In genomic region chr19:23392706-23393105, GRCh38 we compare ENCODE assay signal across 1 cellular context.
TF ChIP-seq lines count a peak whose summit lies in the region.

No MANE protein-coding gene starts in this region.

TF ChIP-seq in GM23338, 12 proteins besides CTCF, POLR2A, EP300 and RAD21 (continued from another document):
- TF ChIP-seq, protein P1, sequence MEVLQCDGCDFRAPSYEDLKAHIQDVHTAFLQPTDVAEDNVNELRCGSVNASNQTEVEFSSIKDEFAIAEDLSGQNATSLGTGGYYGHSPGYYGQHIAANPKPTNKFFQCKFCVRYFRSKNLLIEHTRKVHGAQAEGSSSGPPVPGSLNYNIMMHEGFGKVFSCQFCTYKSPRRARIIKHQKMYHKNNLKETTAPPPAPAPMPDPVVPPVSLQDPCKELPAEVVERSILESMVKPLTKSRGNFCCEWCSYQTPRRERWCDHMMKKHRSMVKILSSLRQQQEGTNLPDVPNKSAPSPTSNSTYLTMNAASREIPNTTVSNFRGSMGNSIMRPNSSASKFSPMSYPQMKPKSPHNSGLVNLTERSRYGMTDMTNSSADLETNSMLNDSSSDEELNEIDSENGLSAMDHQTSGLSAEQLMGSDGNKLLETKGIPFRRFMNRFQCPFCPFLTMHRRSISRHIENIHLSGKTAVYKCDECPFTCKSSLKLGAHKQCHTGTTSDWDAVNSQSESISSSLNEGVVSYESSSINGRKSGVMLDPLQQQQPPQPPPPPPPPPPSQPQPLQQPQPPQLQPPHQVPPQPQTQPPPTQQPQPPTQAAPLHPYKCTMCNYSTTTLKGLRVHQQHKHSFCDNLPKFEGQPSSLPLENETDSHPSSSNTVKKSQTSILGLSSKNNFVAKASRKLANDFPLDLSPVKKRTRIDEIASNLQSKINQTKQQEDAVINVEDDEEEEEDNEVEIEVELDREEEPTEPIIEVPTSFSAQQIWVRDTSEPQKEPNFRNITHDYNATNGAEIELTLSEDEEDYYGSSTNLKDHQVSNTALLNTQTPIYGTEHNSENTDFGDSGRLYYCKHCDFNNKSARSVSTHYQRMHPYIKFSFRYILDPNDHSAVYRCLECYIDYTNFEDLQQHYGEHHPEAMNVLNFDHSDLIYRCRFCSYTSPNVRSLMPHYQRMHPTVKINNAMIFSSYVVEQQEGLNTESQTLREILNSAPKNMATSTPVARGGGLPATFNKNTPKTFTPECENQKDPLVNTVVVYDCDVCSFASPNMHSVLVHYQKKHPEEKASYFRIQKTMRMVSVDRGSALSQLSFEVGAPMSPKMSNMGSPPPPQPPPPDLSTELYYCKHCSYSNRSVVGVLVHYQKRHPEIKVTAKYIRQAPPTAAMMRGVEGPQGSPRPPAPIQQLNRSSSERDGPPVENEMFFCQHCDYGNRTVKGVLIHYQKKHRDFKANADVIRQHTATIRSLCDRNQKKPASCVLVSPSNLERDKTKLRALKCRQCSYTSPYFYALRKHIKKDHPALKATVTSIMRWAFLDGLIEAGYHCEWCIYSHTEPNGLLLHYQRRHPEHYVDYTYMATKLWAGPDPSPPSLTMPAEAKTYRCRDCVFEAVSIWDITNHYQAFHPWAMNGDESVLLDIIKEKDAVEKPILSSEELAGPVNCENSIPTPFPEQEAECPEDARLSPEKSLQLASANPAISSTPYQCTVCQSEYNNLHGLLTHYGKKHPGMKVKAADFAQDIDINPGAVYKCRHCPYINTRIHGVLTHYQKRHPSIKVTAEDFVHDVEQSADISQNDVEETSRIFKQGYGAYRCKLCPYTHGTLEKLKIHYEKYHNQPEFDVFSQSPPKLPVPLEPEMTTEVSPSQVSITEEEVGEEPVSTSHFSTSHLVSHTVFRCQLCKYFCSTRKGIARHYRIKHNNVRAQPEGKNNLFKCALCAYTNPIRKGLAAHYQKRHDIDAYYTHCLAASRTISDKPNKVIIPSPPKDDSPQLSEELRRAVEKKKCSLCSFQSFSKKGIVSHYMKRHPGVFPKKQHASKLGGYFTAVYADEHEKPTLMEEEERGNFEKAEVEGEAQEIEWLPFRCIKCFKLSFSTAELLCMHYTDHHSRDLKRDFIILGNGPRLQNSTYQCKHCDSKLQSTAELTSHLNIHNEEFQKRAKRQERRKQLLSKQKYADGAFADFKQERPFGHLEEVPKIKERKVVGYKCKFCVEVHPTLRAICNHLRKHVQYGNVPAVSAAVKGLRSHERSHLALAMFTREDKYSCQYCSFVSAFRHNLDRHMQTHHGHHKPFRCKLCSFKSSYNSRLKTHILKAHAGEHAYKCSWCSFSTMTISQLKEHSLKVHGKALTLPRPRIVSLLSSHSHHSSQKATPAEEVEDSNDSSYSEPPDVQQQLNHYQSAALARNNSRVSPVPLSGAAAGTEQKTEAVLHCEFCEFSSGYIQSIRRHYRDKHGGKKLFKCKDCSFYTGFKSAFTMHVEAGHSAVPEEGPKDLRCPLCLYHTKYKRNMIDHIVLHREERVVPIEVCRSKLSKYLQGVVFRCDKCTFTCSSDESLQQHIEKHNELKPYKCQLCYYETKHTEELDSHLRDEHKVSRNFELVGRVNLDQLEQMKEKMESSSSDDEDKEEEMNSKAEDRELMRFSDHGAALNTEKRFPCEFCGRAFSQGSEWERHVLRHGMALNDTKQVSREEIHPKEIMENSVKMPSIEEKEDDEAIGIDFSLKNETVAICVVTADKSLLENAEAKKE (CRISPR knock-in tag; IDR thresholded peaks at IDR 0.05): no peak
- TF ChIP-seq NANOG (IDR thresholded peaks at IDR 0.05; ENCODE audit: borderline replicate concordance): no peak
- no peak for TF ChIP-seq JUNB (IDR thresholded peaks at IDR 0.05; ENCODE audit: unreplicated experiment)
- no peak for TF ChIP-seq STAT1 (IDR thresholded peaks at IDR 0.05; ENCODE audit: unreplicated experiment)
- no peak for TF ChIP-seq EZH2phosphoT487 (IDR thresholded peaks at IDR 0.05; ENCODE audit: unreplicated experiment)
- no peak for TF ChIP-seq ZNF331 (CRISPR knock-in tag; IDR thresholded peaks at IDR 0.05; ENCODE audit: low read depth)
- TF ChIP-seq POLR2AphosphoS5 (IDR thresholded peaks at IDR 0.05; ENCODE audit: low read depth): no peak
- TF ChIP-seq, protein P2, sequence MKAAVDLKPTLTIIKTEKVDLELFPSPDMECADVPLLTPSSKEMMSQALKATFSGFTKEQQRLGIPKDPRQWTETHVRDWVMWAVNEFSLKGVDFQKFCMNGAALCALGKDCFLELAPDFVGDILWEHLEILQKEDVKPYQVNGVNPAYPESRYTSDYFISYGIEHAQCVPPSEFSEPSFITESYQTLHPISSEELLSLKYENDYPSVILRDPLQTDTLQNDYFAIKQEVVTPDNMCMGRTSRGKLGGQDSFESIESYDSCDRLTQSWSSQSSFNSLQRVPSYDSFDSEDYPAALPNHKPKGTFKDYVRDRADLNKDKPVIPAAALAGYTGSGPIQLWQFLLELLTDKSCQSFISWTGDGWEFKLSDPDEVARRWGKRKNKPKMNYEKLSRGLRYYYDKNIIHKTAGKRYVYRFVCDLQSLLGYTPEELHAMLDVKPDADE (IDR thresholded peaks at IDR 0.05): no peak
